Comparison of ENCODE assay signal across 15 cellular contexts in the genomic region with DNA sequence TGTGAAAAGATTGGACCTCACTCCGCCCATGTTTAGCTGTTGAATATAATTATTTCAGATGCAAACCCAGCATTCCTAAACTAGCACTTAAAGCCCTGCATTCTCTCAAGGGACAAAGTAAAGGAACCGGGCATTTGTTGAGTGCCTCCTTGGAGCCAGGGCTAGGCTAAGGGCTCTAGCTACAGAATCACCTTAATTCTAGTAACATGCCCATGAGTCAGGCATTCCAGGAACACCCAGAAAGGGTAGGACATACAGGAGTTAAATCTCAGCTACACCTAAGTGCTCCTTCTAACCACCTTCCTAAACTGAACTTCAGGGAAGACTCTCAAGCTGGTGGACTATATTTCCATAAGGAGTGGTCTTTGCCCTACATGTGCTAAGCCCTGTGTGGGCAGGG.
DNase-seq lines count a peak whose midpoint lies in the region; ATAC-seq and TF ChIP-seq lines count a peak whose summit lies in the region.
"Had no signal": no experiment of that assay in that cellular context is flagged by ENCODE, and none has a peak within 500 bp of the region (broad histone marks: within the 10 kb centered on the region; RNA-seq: fewer than 3 reads in every experiment).

No MANE protein-coding gene starts in this region.

- H3K4me3 ChIP-seq in RWPE2 (ENCODE audit: severe bottlenecking) = no peak overlapping the region
- no peak overlapping the region for H3K4me3 ChIP-seq in epithelial cell of esophagus (ENCODE audit: low read length)
- H3K4me3 ChIP-seq in left lung = no peak overlapping the region
- H3K4me3 ChIP-seq in CD8-positive, alpha-beta T cell (ENCODE audit: low read depth, low read length) = no peak overlapping the region
- H3K4me3 ChIP-seq: GM23248 had no signal

- no peak overlapping the region for H3K4me3 Mint-ChIP-seq in CD8-positive, alpha-beta T cell
- H3K4me3 Mint-ChIP-seq: CD4-positive, alpha-beta memory T cell had no signal

- no peak overlapping the region for H3K27ac ChIP-seq in RWPE2 (ENCODE audit: poor library complexity, severe bottlenecking)
- H3K27ac ChIP-seq in left lung = no peak overlapping the region
- H3K27ac ChIP-seq in CD8-positive, alpha-beta T cell (ENCODE audit: low read depth, low read length) = no peak overlapping the region
- H3K27ac ChIP-seq: C4-2B, GM23248 had no signal

- H3K9me3 ChIP-seq in RWPE2 (ENCODE audit: severe bottlenecking) (no peaks in the 10 kb centered on the region), left lung (no peaks in the 10 kb centered on the region)
- no peaks in the 10 kb centered on the region for H3K9me3 ChIP-seq in CD8-positive, alpha-beta T cell (ENCODE audit: low read length)
- H3K9me3 ChIP-seq: BE2C had no signal

- DNase-seq in RWPE2 (ENCODE audit: low spot score) (no peak), epithelial cell of esophagus (ENCODE audit: low read depth) (peak; percentile 24), left lung (no peak), GM13977 (ENCODE audit: low spot score) (no peak), SK-N-DZ (ENCODE audit: low spot score) (no peak)
- no peak for DNase-seq in activated naive CD4-positive, alpha-beta T cell treated with anti-CD3 and anti-CD28 coated beads, Interleukin-2, amount 50 U/mL, for 72 hours (ENCODE audit: low spot score in 2 of 2)
- no peak for DNase-seq in CD8-positive, alpha-beta T cell
- DNase-seq: BE2C; CD4-positive, alpha-beta memory T cell; COR-L47; GF-D8; GM23248 had no signal

- ATAC-seq in RWPE2 (ENCODE audit: low read depth) = peak; percentile 52; the same call in 2 of the 3 replicates
- ATAC-seq in left lung = peak; percentile 96
- ATAC-seq in activated naive CD4-positive, alpha-beta T cell treated with anti-CD3 and anti-CD28 coated beads, Interleukin-2, amount 50 U/mL, for 72 hours = no peak
- ATAC-seq in CD8-positive, alpha-beta T cell = no peak
- ATAC-seq: HCT116, HepG2 had no signal

- POLR2A ChIA-PET in CD8-positive, alpha-beta T cell (lab: Charles Lee) = no interaction called here

- in situ Hi-C loops in GM13977 (cut with MboI; ENCODE audit: low pct_unique_long_range_greater_than_20kb, low sequenced_read_pairs, unreplicated experiment) = no loop called here

- no peaks in the 10 kb centered on the region for H3K4me1 ChIP-seq in RWPE2 (ENCODE audit: insufficient read depth, poor library complexity, severe bottlenecking)
- no peaks in the 10 kb centered on the region for H3K4me1 ChIP-seq in left lung
- no peaks in the 10 kb centered on the region for H3K4me1 ChIP-seq in CD8-positive, alpha-beta T cell (ENCODE audit: insufficient read depth, low read length)
- H3K4me1 ChIP-seq: BE2C had no signal

- CTCF ChIA-PET in CD8-positive, alpha-beta T cell (lab: Charles Lee) = no interaction called here

- H3K36me3 Mint-ChIP-seq in activated naive CD4-positive, alpha-beta T cell treated with anti-CD3 and anti-CD28 coated beads, Interleukin-2, amount 50 U/mL, for 72 hours = peaks cover 0 to 4% of the 10 kb centered on the region in 2 donors
- no peaks in the 10 kb centered on the region for H3K36me3 Mint-ChIP-seq in CD8-positive, alpha-beta T cell
- H3K36me3 Mint-ChIP-seq: CD4-positive, alpha-beta memory T cell had no signal

- peaks cover 0 to 13% of the 10 kb centered on the region in 2 donors for H3K9me3 Mint-ChIP-seq in activated naive CD4-positive, alpha-beta T cell treated with anti-CD3 and anti-CD28 coated beads, Interleukin-2, amount 50 U/mL, for 72 hours
- no peaks in the 10 kb centered on the region for H3K9me3 Mint-ChIP-seq in CD8-positive, alpha-beta T cell

- H3K4me1 Mint-ChIP-seq in CD8-positive, alpha-beta T cell (ENCODE audit: low read depth) = no peaks in the 10 kb centered on the region
- H3K4me1 Mint-ChIP-seq: CD4-positive, alpha-beta memory T cell had no signal

- H3K27me3 ChIP-seq in RWPE2 (ENCODE audit: insufficient read depth, poor library complexity, severe bottlenecking) (peaks cover 3% of the 10 kb centered on the region), left lung (no peaks in the 10 kb centered on the region)
- H3K27me3 ChIP-seq in CD8-positive, alpha-beta T cell (ENCODE audit: insufficient read depth, low read length) = no peaks in the 10 kb centered on the region
- H3K27me3 ChIP-seq: BE2C had no signal

- intact Hi-C loops in left lung (cut with DNase I) = no loop called here
- intact Hi-C loops in CD8-positive, alpha-beta T cell (cut with DNase I, micrococcal nuclease) = no loop called here

- TF ChIP-seq CTCF in RWPE2 (IDR thresholded peaks at IDR 0.05; ENCODE audit: poor library complexity, severe bottlenecking) = no peak
- TF ChIP-seq CTCF in epithelial cell of esophagus (IDR thresholded peaks at IDR 0.05; ENCODE audit: insufficient read depth, low read depth, low read length, missing control alignments) = no peak
- TF ChIP-seq CTCF in left lung (IDR thresholded peaks at IDR 0.05) = no peak
- no peak for TF ChIP-seq CTCF in CD8-positive, alpha-beta T cell (IDR thresholded peaks at IDR 0.05)
- TF ChIP-seq CTCF in GM13977 (IDR thresholded peaks at IDR 0.05; ENCODE audit: extremely low read depth, insufficient read depth, missing control alignments) = no peak

- H3K27me3 Mint-ChIP-seq in CD8-positive, alpha-beta T cell (ENCODE audit: low read depth) = peaks cover 5% of the 10 kb centered on the region
- H3K27me3 Mint-ChIP-seq: CD4-positive, alpha-beta memory T cell had no signal

- no peak overlapping the region for H3K27ac Mint-ChIP-seq in activated naive CD4-positive, alpha-beta T cell treated with anti-CD3 and anti-CD28 coated beads, Interleukin-2, amount 50 U/mL, for 72 hours
- H3K27ac Mint-ChIP-seq in CD8-positive, alpha-beta T cell = no peak overlapping the region
- H3K27ac Mint-ChIP-seq: CD4-positive, alpha-beta memory T cell had no signal

- no peaks in the 10 kb centered on the region for H3K36me3 ChIP-seq in RWPE2 (ENCODE audit: low read depth)
- H3K36me3 ChIP-seq in left lung = no peaks in the 10 kb centered on the region
- no peaks in the 10 kb centered on the region for H3K36me3 ChIP-seq in CD8-positive, alpha-beta T cell (ENCODE audit: insufficient read depth, low read length)
- H3K36me3 ChIP-seq: BE2C had no signal

Comparison
In these comparisons a context has a peak if more than half of its experiments do, and no peak if none do; other contexts are left out.
1. ATAC-seq: peak in RWPE2 (single experiment) and left lung (single experiment); none in activated naive CD4-positive, alpha-beta T cell treated with anti-CD3 and anti-CD28 coated beads, Interleukin-2, amount 50 U/mL, for 72 hours (0 of 2) and CD8-positive, alpha-beta T cell (single experiment).